7 cellular contexts compared by ENCODE assay signal in the genomic region with DNA sequence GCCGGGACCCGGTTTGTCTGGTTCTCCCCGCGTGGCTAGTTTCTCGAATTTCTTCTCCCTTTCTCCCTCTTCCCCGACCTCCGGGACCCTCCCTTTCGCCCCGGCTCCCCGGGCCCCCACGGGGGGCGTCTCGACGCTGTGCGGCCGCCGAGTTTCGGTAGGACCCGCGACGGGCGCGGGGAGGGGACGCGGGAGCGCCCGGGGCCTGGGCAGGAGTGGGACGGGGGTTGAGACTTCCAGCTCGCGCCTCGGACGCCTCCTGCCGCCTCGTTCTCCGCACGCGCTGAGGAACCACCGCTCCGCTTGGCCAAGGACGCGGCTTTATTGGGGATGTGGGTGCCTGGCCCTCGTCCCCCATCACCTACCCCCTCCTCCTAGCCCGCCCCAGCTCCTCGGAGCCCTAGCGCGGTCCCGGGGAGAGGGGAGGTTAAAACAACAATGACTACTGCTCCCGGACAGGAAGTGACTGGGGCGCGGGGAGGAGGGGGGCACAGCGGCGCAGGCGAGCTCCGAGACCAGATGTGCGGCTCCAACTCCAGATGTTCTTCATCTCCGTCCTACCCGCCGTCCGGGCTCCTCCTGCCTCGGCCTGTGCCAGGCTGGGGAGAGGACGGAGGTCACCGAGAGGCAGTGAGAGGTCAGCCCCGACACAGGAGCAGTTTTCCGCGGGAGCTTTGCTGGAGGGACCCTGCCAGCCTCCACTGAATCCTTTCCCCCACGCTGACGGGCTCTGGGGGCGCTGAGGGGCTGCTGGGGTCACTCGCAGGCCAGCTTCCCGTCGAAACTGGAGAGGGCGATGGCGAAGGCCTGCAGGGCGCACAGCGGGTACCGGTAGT. TPM values are rescaled to one million over a fixed set of nuclear protein-coding genes. Genes with fewer than 3 reads are reported as not detected.
DNase-seq lines count a peak whose midpoint lies in the region; ATAC-seq and TF ChIP-seq lines count a peak whose summit lies in the region.

No MANE protein-coding gene starts in this region.

- H3K9me3 ChIP-seq in GM23248 (ENCODE audit: low read depth) (no peaks in the 10 kb centered on the region), PC-9 (ENCODE audit: insufficient read depth, low read depth) (no peaks in the 10 kb centered on the region), prostate gland (no peaks in the 10 kb centered on the region)

- H3K79me2 ChIP-seq in GM23248 (ENCODE audit: insufficient read depth) = peaks cover 40% of the 10 kb centered on the region
- H3K79me2 ChIP-seq in PC-9 (ENCODE audit: low read depth) = peaks cover 52% of the 10 kb centered on the region

- H3K36me3 Mint-ChIP-seq in activated naive CD4-positive, alpha-beta T cell treated with anti-CD3 and anti-CD28 coated beads, Interleukin-2, amount 50 U/mL, for 72 hours = no peaks in the 10 kb centered on the region

- intact Hi-C loops in PC-9 (cut with micrococcal nuclease; ENCODE audit: unreplicated experiment) (loop anchor here (1.0 to 2.0 kb wide), 2 partner anchors 12 to 27 kb away; no protein-coding TSS in a partner anchor), Right ventricle myocardium superior (cut with DNase I) (no loop called here), prostate gland (cut with DNase I) (loop anchor here (2.0 kb wide), 1 partner anchor 29 kb away; a partner anchor contains a TSS)

- H3K4me3 ChIP-seq in GM23248 (peak overlapping the region; percentile 82), PC-9 (peak overlapping the region; percentile 94), prostate gland (peak overlapping the region; percentile 89 to 97)

- H3K4me2 ChIP-seq in GM23248 (ENCODE audit: unreplicated experiment) (peak overlapping the region; percentile 87), PC-9 (peak overlapping the region; percentile 83)

- no TSS peak for BruUV-seq in PC-9 (replicated peaks; lab: Mats Ljungman, UMichigan)

- DNase-seq in GM23248 (peak; percentile 78), PC-9 (no peak), Right ventricle myocardium superior (peak; percentile 85), prostate gland (ENCODE audit: low spot score) (no peak), superior temporal gyrus (ENCODE audit: extremely low spot score) (no peak)
- peak in 1 of 2 donors; percentile 49 for DNase-seq in activated naive CD4-positive, alpha-beta T cell treated with anti-CD3 and anti-CD28 coated beads, Interleukin-2, amount 50 U/mL, for 72 hours (ENCODE audit: low spot score in 2 of 2)

- peak overlapping the region; percentile 87 for H3K9ac ChIP-seq in GM23248

- H4K20me1 ChIP-seq in GM23248 (ENCODE audit: insufficient read depth) = no peaks in the 10 kb centered on the region
- H4K20me1 ChIP-seq in PC-9 (ENCODE audit: insufficient read depth) = peaks cover 4% of the 10 kb centered on the region; the same call in 1 of the 2 replicates

- peak; percentile 45 for TF ChIP-seq POLR2A in prostate gland (IDR thresholded peaks at IDR 0.05)

- H3F3A ChIP-seq in GM23248 (ENCODE audit: insufficient read depth) = 0 out of 2 replicates have a peak, but pooled peaks cover 5% of the 10 kb centered on the region
- peaks cover 6% of the 10 kb centered on the region; the same call in 1 of the 2 replicates for H3F3A ChIP-seq in PC-9 (ENCODE audit: insufficient read depth, low read depth)

- H2AFZ ChIP-seq in GM23248 = peak overlapping the region; percentile 83
- H2AFZ ChIP-seq in PC-9 = peak overlapping the region; percentile 83

- no peaks in the 10 kb centered on the region for H3K36me3 ChIP-seq in GM23248 (ENCODE audit: low read depth)
- H3K36me3 ChIP-seq in PC-9 (ENCODE audit: low read depth) = no peaks in the 10 kb centered on the region
- H3K36me3 ChIP-seq in prostate gland = no peaks in the 10 kb centered on the region

- H3K27ac ChIP-seq in GM23248 (peak overlapping the region; percentile 68), PC-9 (peak overlapping the region; percentile 88), prostate gland (peak overlapping the region; percentile 95 to 98)

- H3K4me1 ChIP-seq in GM23248 (ENCODE audit: insufficient read depth) (peaks cover 8% of the 10 kb centered on the region), PC-9 (replicated peaks; ENCODE audit: insufficient read depth) (peaks cover 22% of the 10 kb centered on the region), prostate gland (replicated peaks) (peaks cover 21% of the 10 kb centered on the region)

- no peaks in the 10 kb centered on the region for H3K9me3 Mint-ChIP-seq in activated naive CD4-positive, alpha-beta T cell treated with anti-CD3 and anti-CD28 coated beads, Interleukin-2, amount 50 U/mL, for 72 hours

- in situ Hi-C loops in GM23248 (cut with MboI) = no loop called here

- no peak overlapping the region for H3K27ac Mint-ChIP-seq in activated naive CD4-positive, alpha-beta T cell treated with anti-CD3 and anti-CD28 coated beads, Interleukin-2, amount 50 U/mL, for 72 hours

- WGBS in GM23248 (ENCODE audit: low coverage in 1 of 2, low lambda C conversion rate in 2 of 2, missing lambda C conversion rate in 2 of 2), 2 experiments = 9 to 10% methylated on average over 37 to 76 of the region's 76 CpGs
- WGBS in prostate gland = 2% methylated on average over 69 of the region's 76 CpGs

- H3K27me3 ChIP-seq in GM23248 (replicated peaks; ENCODE audit: insufficient read depth) (no peaks in the 10 kb centered on the region), PC-9 (ENCODE audit: insufficient read depth, low read depth) (no peaks in the 10 kb centered on the region), prostate gland (replicated peaks; ENCODE audit: insufficient read depth) (no peaks in the 10 kb centered on the region)

- POLR2A ChIA-PET in PC-9 (lab: Charles Lee; ENCODE audit: unreplicated experiment) = interaction anchor here (0.6 to 0.8 kb wide), 4 partner anchors 32 to 156 kb away, joined by 3 to 11 read pairs (median 4); no protein-coding TSS in a partner anchor

- ATAC-seq in activated naive CD4-positive, alpha-beta T cell treated with anti-CD3 and anti-CD28 coated beads, Interleukin-2, amount 50 U/mL, for 72 hours = peak; percentile 44 to 65
- ATAC-seq in Right ventricle myocardium superior (ENCODE audit: poor library complexity) (peak; percentile 54), GM21737 (IDR thresholded peaks at IDR 0.05; ENCODE audit: unreplicated experiment) (no peak)

- CTCF ChIA-PET in PC-9 (lab: Charles Lee) = interaction anchor here (0.6 kb wide), 1 partner anchor 34 kb away, joined by 11 read pairs; no protein-coding TSS in a partner anchor

- no peaks in the 10 kb centered on the region for H3K9me2 ChIP-seq in GM23248 (ENCODE audit: insufficient read depth)
- H3K9me2 ChIP-seq in PC-9 (ENCODE audit: insufficient read depth) = no peaks in the 10 kb centered on the region

- TF ChIP-seq CTCF in PC-9 (conservative IDR thresholded peaks at IDR 0.05) (no peak; the same call in 1 of the 2 replicates), prostate gland (IDR thresholded peaks at IDR 0.05) (peak in 3 of 4 experiments; percentile 9 to 26 (median 14))

RNA-seq across cellular contexts. Expression of a gene that starts 0.9 kb away (rescaled TPM):
- total RNA-seq in GM23248 (2014; rRNA removed; shearing (Covaris generic)) = 10.5 and 12.0 TPM in 2 replicates
- 6.9 TPM in 2 replicates for polyA plus RNA-seq in GM23248 (2016; fragmentation: Nextera tagmentation; extraction: Ambion mirVana)
- 33.1 and 40.1 TPM in 2 replicates for total RNA-seq in PC-9 (2021)
- 1 to 10 TPM; 1.5 to 2.4 TPM for total RNA-seq in activated naive CD4-positive, alpha-beta T cell treated with anti-CD3 and anti-CD28 coated beads, Interleukin-2, amount 50 U/mL, for 72 hours
- total RNA-seq in Right ventricle myocardium superior = 25.4 TPM
- total RNA-seq in prostate gland = 10 to 100 TPM; 34.1 to 41.1 TPM

RNA-seq across cellular contexts. Expression of a gene that starts 14.9 kb away (rescaled TPM):
- not detected in 2 replicates for total RNA-seq in GM23248 (2014; rRNA removed; shearing (Covaris generic))
- polyA plus RNA-seq in GM23248 (2016; fragmentation: Nextera tagmentation; extraction: Ambion mirVana) = not detected in 2 replicates
- not detected in 2 replicates for total RNA-seq in PC-9 (2021)
- total RNA-seq in activated naive CD4-positive, alpha-beta T cell treated with anti-CD3 and anti-CD28 coated beads, Interleukin-2, amount 50 U/mL, for 72 hours = not detected
- total RNA-seq in Right ventricle myocardium superior = not detected
- under 1 TPM in 1 of 2 donors, not detected in 1; 0.27 TPM for total RNA-seq in prostate gland

RNA-seq across cellular contexts. Expression of a gene that starts 29.6 kb away (rescaled TPM):
- total RNA-seq in GM23248 (2014; rRNA removed; shearing (Covaris generic)) = 852 and 915 TPM in 2 replicates
- polyA plus RNA-seq in GM23248 (2016; fragmentation: Nextera tagmentation; extraction: Ambion mirVana) = 346 and 366 TPM in 2 replicates
- total RNA-seq in PC-9 (2021) (1,335 and 1,742 TPM in 2 replicates), Right ventricle myocardium superior (535 TPM), prostate gland (1,000 to 10,000 TPM in 1 of 2 donors, 100 to 1,000 TPM in 1; 897 to 2,172 TPM)
- total RNA-seq in activated naive CD4-positive, alpha-beta T cell treated with anti-CD3 and anti-CD28 coated beads, Interleukin-2, amount 50 U/mL, for 72 hours = 1,000 to 10,000 TPM; 1,700 to 2,159 TPM

RNA-seq across cellular contexts. Expression of a gene that starts 45.7 kb away (rescaled TPM):
- total RNA-seq in GM23248 (2014; rRNA removed; shearing (Covaris generic)) = 9.7 and 14.7 TPM in 2 replicates
- polyA plus RNA-seq in GM23248 (2016; fragmentation: Nextera tagmentation; extraction: Ambion mirVana) = 3.7 and 4.3 TPM in 2 replicates
- total RNA-seq in PC-9 (2021) = 6.9 and 9.6 TPM in 2 replicates
- total RNA-seq in activated naive CD4-positive, alpha-beta T cell treated with anti-CD3 and anti-CD28 coated beads, Interleukin-2, amount 50 U/mL, for 72 hours = 10 to 100 TPM; 14.3 to 14.7 TPM
- 3.4 TPM for total RNA-seq in Right ventricle myocardium superior
- 10 to 100 TPM in 1 of 2 donors, 1 to 10 TPM in 1; 7.5 to 14.0 TPM for total RNA-seq in prostate gland

Comparison
In these comparisons a context has a peak if more than half of its experiments do, and no peak if none do; other contexts are left out.
1. DNase-seq: peak in GM23248 (single experiment) and Right ventricle myocardium superior (single experiment); none in PC-9 (0 of 2), prostate gland (single experiment) and superior temporal gyrus (single experiment).
2. Peak in every context shown above with its lines, with median percentiles within 50 percentile points of each other: H3K27ac ChIP-seq and H3K4me3 ChIP-seq.